In genomic region chr21:32414579-32415358, GRCh38 we compare ENCODE assay signal across 8 cellular contexts. TPM values are rescaled to one million over a fixed set of nuclear protein-coding genes. Genes with fewer than 3 reads are reported as not detected.
DNase-seq lines count a peak whose midpoint lies in the region; ATAC-seq, FAIRE-seq and TF ChIP-seq lines count a peak whose summit lies in the region.

No MANE protein-coding gene starts in this region.

- dilution Hi-C loops in keratinocyte (cut with MboI; ENCODE audit: extremely low pct_ligation_motif_present, low sequenced_read_pairs), result no loop called here

- peak overlapping the region; percentile 88 for H3K27ac ChIP-seq in keratinocyte (ENCODE audit: control insufficient read depth, insufficient read depth, low read length)
- H3K27ac ChIP-seq in upper lobe of left lung, result peak overlapping the region; percentile 97 to 99 (median 98)

- H3K27ac Mint-ChIP-seq in activated naive CD4-positive, alpha-beta T cell treated with anti-CD3 and anti-CD28 coated beads for 36 hours, result no peak overlapping the region
- H3K27ac Mint-ChIP-seq in activated naive CD4-positive, alpha-beta T cell treated with anti-CD3 and anti-CD28 coated beads, Interleukin-2, amount 10 ng/mL, durations not matched to agents 7 days and 5 days, result no peak overlapping the region

- H3K4me2 ChIP-seq in keratinocyte (ENCODE audit: control insufficient read depth, extremely low read depth, insufficient read depth, low read depth, low read length), result peak overlapping the region; percentile 89

- H3K9ac ChIP-seq in adipocyte (ENCODE audit: low read length) (peak overlapping the region; percentile 96), keratinocyte (ENCODE audit: control insufficient read depth, extremely low read depth, insufficient read depth, low read length) (no peak overlapping the region)

- no peaks in the 10 kb centered on the region for H3K9me3 Mint-ChIP-seq in activated naive CD4-positive, alpha-beta T cell treated with anti-CD3 and anti-CD28 coated beads for 36 hours
- H3K9me3 Mint-ChIP-seq in activated naive CD4-positive, alpha-beta T cell treated with anti-CD3 and anti-CD28 coated beads, Interleukin-2, amount 10 ng/mL, durations not matched to agents 7 days and 5 days, result no peaks in the 10 kb centered on the region

- peaks cover 34% of the 10 kb centered on the region for H3K79me2 ChIP-seq in keratinocyte (ENCODE audit: control insufficient read depth, insufficient read depth, low read length)

- H3K27me3 ChIP-seq in adipocyte (replicated peaks; ENCODE audit: control insufficient read depth, insufficient read depth, low read length) (no peaks in the 10 kb centered on the region), keratinocyte (ENCODE audit: control insufficient read depth, extremely low read depth, insufficient read depth, low read length) (no peaks in the 10 kb centered on the region), upper lobe of left lung (no peaks in the 10 kb centered on the region)

- H3K9me3 ChIP-seq in adipocyte (ENCODE audit: control insufficient read depth, low read length), result no peaks in the 10 kb centered on the region
- no peaks in the 10 kb centered on the region for H3K9me3 ChIP-seq in keratinocyte (ENCODE audit: control insufficient read depth, low read depth, low read length)
- no peaks in the 10 kb centered on the region for H3K9me3 ChIP-seq in upper lobe of left lung

- H4K20me1 ChIP-seq in keratinocyte (ENCODE audit: control insufficient read depth, extremely low read depth, insufficient read depth, low read length), result no peaks in the 10 kb centered on the region

- no peaks in the 10 kb centered on the region for H3K9me1 ChIP-seq in keratinocyte (ENCODE audit: control insufficient read depth, extremely low read depth, insufficient read depth, low read length)

- TF ChIP-seq POLR2A in upper lobe of left lung (IDR thresholded peaks at IDR 0.05), result no peak

- DNase-seq in activated naive CD4-positive, alpha-beta T cell treated with anti-CD3 and anti-CD28 coated beads for 36 hours, result peak; percentile 19
- no peak for DNase-seq in activated naive CD4-positive, alpha-beta T cell treated with anti-CD3 and anti-CD28 coated beads, Interleukin-2, amount 10 ng/mL, durations not matched to agents 7 days and 5 days
- DNase-seq in adipocyte (ENCODE audit: low read depth) (peak; percentile 68), keratinocyte (ENCODE audit: low read depth, low spot score) (no peak), upper lobe of left lung (no peak)

- TF ChIP-seq EP300 in upper lobe of left lung (IDR thresholded peaks at IDR 0.05), result no peak

- peak; percentile 57 for FAIRE-seq in keratinocyte (lab: Jason Lieb, UNC)

- H3K36me3 Mint-ChIP-seq in activated naive CD4-positive, alpha-beta T cell treated with anti-CD3 and anti-CD28 coated beads for 36 hours (ENCODE audit: low read depth), result peaks cover 3% of the 10 kb centered on the region
- no peaks in the 10 kb centered on the region for H3K36me3 Mint-ChIP-seq in activated naive CD4-positive, alpha-beta T cell treated with anti-CD3 and anti-CD28 coated beads, Interleukin-2, amount 10 ng/mL, durations not matched to agents 7 days and 5 days

- H3K4me1 ChIP-seq in adipocyte (ENCODE audit: control insufficient read depth, insufficient read depth, low read length), result peaks cover 39% of the 10 kb centered on the region
- peaks cover 21% of the 10 kb centered on the region for H3K4me1 ChIP-seq in keratinocyte (ENCODE audit: control insufficient read depth, extremely low read depth, insufficient read depth, low read length)
- peaks cover 29 to 56% (median 37%) of the 10 kb centered on the region in 4 donors for H3K4me1 ChIP-seq in upper lobe of left lung

- 74 to 75% methylated on average over 8 of the region's 8 CpGs for WGBS in upper lobe of left lung, 2 donors

- H3K4me1 Mint-ChIP-seq in activated naive CD4-positive, alpha-beta T cell treated with anti-CD3 and anti-CD28 coated beads for 36 hours (ENCODE audit: low read depth), result peaks cover 33% of the 10 kb centered on the region
- peaks cover 25% of the 10 kb centered on the region for H3K4me1 Mint-ChIP-seq in activated naive CD4-positive, alpha-beta T cell treated with anti-CD3 and anti-CD28 coated beads, Interleukin-2, amount 10 ng/mL, durations not matched to agents 7 days and 5 days

- ATAC-seq in upper lobe of left lung (ENCODE audit: low FRiP score in 2 of 2), result no peak
- no peak for ATAC-seq in HG03571 (IDR thresholded peaks at IDR 0.05; ENCODE audit: unreplicated experiment)
- no peak for ATAC-seq in HG03354 (IDR thresholded peaks at IDR 0.05; ENCODE audit: poor library complexity, severe bottlenecking, unreplicated experiment)
- no peak for ATAC-seq in GM18858 (IDR thresholded peaks at IDR 0.05; ENCODE audit: unreplicated experiment)

- no peak overlapping the region for H2AFZ ChIP-seq in keratinocyte (ENCODE audit: control insufficient read depth, low read length)

- H3K36me3 ChIP-seq in adipocyte (ENCODE audit: control insufficient read depth, insufficient read depth, low read length, severe bottlenecking) (peaks cover 3% of the 10 kb centered on the region), keratinocyte (ENCODE audit: control insufficient read depth in 2 of 2, extremely low read depth in 1 of 2, insufficient read depth in 2 of 2, low read length in 2 of 2) (peaks cover 0 to 6% of the 10 kb centered on the region in 2 experiments), upper lobe of left lung (peaks cover 0 to 25% (median 0%) of the 10 kb centered on the region in 4 donors)

- TF ChIP-seq CTCF in keratinocyte (optimal IDR thresholded peaks at IDR 0.05 in 1 of 3, IDR thresholded peaks at IDR 0.05 in 1 of 3, conservative IDR thresholded peaks at IDR 0.05 in 1 of 3; ENCODE audit: extremely low read depth in 1 of 3, insufficient read depth in 2 of 3, low read length in 3 of 3) (peak; percentile 24 to 62 (median 54)), upper lobe of left lung (IDR thresholded peaks at IDR 0.05) (peak in 4 of 6 experiments; percentile 8 to 34 (median 29))

- H3K4me3 ChIP-seq in adipocyte (ENCODE audit: low read length), result peak overlapping the region; percentile 90
- H3K4me3 ChIP-seq in keratinocyte (ENCODE audit: control insufficient read depth in 2 of 3, extremely low read depth in 1 of 3, insufficient read depth in 2 of 3, low read depth in 1 of 3, low read length in 3 of 3), result no peak overlapping the region
- H3K4me3 ChIP-seq in upper lobe of left lung, result peak overlapping the region in 2 of 4 donors; percentile 77

- intact Hi-C loops in activated naive CD4-positive, alpha-beta T cell treated with anti-CD3 and anti-CD28 coated beads for 36 hours (cut with micrococcal nuclease), result loop anchor here (1.0 to 5.0 kb wide), 2 partner anchors 155 to 313 kb away; partner anchors contain the start of gene SYNJ1

- CTCF ChIA-PET in activated naive CD4-positive, alpha-beta T cell treated with anti-CD3 and anti-CD28 coated beads for 36 hours (lab: Charles Lee), result interaction anchor here (0.6 to 3.4 kb wide), 8 partner anchors 9 to 639 kb away, joined by 3 to 18 read pairs (median 4); no protein-coding TSS in a partner anchor
- CTCF ChIA-PET in activated naive CD4-positive, alpha-beta T cell treated with anti-CD3 and anti-CD28 coated beads, Interleukin-2, amount 10 ng/mL, durations not matched to agents 7 days and 5 days (lab: Charles Lee), result interaction anchor here (1.0 to 2.4 kb wide), 3 partner anchors 12 to 186 kb away, joined by 3 to 12 read pairs (median 6); no protein-coding TSS in a partner anchor

- no peaks in the 10 kb centered on the region for H3K27me3 Mint-ChIP-seq in activated naive CD4-positive, alpha-beta T cell treated with anti-CD3 and anti-CD28 coated beads for 36 hours (ENCODE audit: low read depth)
- peaks cover 24% of the 10 kb centered on the region for H3K27me3 Mint-ChIP-seq in activated naive CD4-positive, alpha-beta T cell treated with anti-CD3 and anti-CD28 coated beads, Interleukin-2, amount 10 ng/mL, durations not matched to agents 7 days and 5 days

- H3K4me3 Mint-ChIP-seq in activated naive CD4-positive, alpha-beta T cell treated with anti-CD3 and anti-CD28 coated beads for 36 hours, result no peak overlapping the region
- no peak overlapping the region for H3K4me3 Mint-ChIP-seq in activated naive CD4-positive, alpha-beta T cell treated with anti-CD3 and anti-CD28 coated beads, Interleukin-2, amount 10 ng/mL, durations not matched to agents 7 days and 5 days

RNA-seq across cellular contexts. Expression of gene EVA1C, which starts 2.3 kb away (rescaled TPM):
- total RNA-seq in activated naive CD4-positive, alpha-beta T cell treated with anti-CD3 and anti-CD28 coated beads for 36 hours, result 1 to 10 TPM; 5.3 to 5.9 TPM
- 6.1 to 15.3 TPM (median 10.8 TPM) in 3 replicates for polyA plus RNA-seq in keratinocyte
- 7.1 TPM for polyA plus RNA-seq in keratinocyte (2011; ENCODE audit: low read depth)
- 7.3 and 14.3 TPM in 2 replicates for polyA plus RNA-seq in keratinocyte (2011; cell fraction: cytosol; rRNA removed)
- polyA plus RNA-seq in keratinocyte (2011; cell fraction: nucleus; rRNA removed), result 6.8 TPM in 2 replicates
- polyA plus RNA-seq in keratinocyte (2012; ENCODE audit: low replicate concordance), result 12.5 and 13.1 TPM in 2 replicates
- 6.5 to 13.9 TPM (median 10.0 TPM) in 3 replicates for polyA minus RNA-seq in keratinocyte
- polyA minus RNA-seq in keratinocyte (2011; cell fraction: cytosol; rRNA and poly(A)+ RNA removed), result 8.1 TPM
- 4.5 and 5.2 TPM in 2 replicates for polyA minus RNA-seq in keratinocyte (2011; cell fraction: nucleus; rRNA and poly(A)+ RNA removed)
- 10 to 100 TPM; 40.2 to 75.6 (median 55.7) TPM for total RNA-seq in upper lobe of left lung

RNA-seq across cellular contexts. Expression of gene URB1, which starts 22.0 kb away (rescaled TPM):
- 10 to 100 TPM; 20.8 to 21.4 TPM for total RNA-seq in activated naive CD4-positive, alpha-beta T cell treated with anti-CD3 and anti-CD28 coated beads for 36 hours
- 7.3 to 11.3 TPM (median 9.0 TPM) in 3 replicates for polyA plus RNA-seq in keratinocyte
- polyA plus RNA-seq in keratinocyte (2011; ENCODE audit: low read depth), result 4.9 TPM
- polyA plus RNA-seq in keratinocyte (2011; cell fraction: cytosol; rRNA removed), result 5.5 and 6.0 TPM in 2 replicates
- polyA plus RNA-seq in keratinocyte (2011; cell fraction: nucleus; rRNA removed), result 26.3 and 27.4 TPM in 2 replicates
- 7.1 and 15.0 TPM in 2 replicates for polyA plus RNA-seq in keratinocyte (2012; ENCODE audit: low replicate concordance)
- polyA minus RNA-seq in keratinocyte, result 20.4 to 31.0 TPM (median 28.1 TPM) in 3 replicates
- polyA minus RNA-seq in keratinocyte (2011; cell fraction: cytosol; rRNA and poly(A)+ RNA removed), result 15.7 TPM
- 53.4 and 72.7 TPM in 2 replicates for polyA minus RNA-seq in keratinocyte (2011; cell fraction: nucleus; rRNA and poly(A)+ RNA removed)
- total RNA-seq in upper lobe of left lung, result 10 to 100 TPM in 5 of 6 donors, 1 to 10 TPM in 1; 9.3 to 23.0 (median 14.1) TPM

Comparison
In these comparisons a context has a peak if more than half of its experiments do, and no peak if none do; other contexts are left out.
1. DNase-seq: peak in activated naive CD4-positive, alpha-beta T cell treated with anti-CD3 and anti-CD28 coated beads for 36 hours (single experiment) and adipocyte (single experiment); none in activated naive CD4-positive, alpha-beta T cell treated with anti-CD3 and anti-CD28 coated beads, Interleukin-2, amount 10 ng/mL, durations not matched to agents 7 days and 5 days (single experiment), keratinocyte (single experiment) and upper lobe of left lung (0 of 2).
2. RNA of gene EVA1C, which starts 2.3 kb away (total RNA-seq): 40.2 to 75.6 TPM in upper lobe of left lung; 5.3 to 5.9 TPM in activated naive CD4-positive, alpha-beta T cell treated with anti-CD3 and anti-CD28 coated beads for 36 hours; every median in the first group is over 4 times any median in the second.